ENCODE assay signal across 10 cellular contexts in genomic region chr13:100491164-100491847, GRCh38.
A peak's percentile ranks its signal among the peaks of the same experiment; 100 is the strongest.
DNase-seq lines count a peak whose midpoint lies in the region; ATAC-seq and TF ChIP-seq lines count a peak whose summit lies in the region.
"Had no signal": no experiment of that assay in that cellular context is flagged by ENCODE, and none has a peak within 500 bp of the region (broad histone marks: within the 10 kb centered on the region; RNA-seq: fewer than 3 reads in every experiment).

No MANE protein-coding gene starts in this region.

- H3K27ac ChIP-seq in suprapubic skin = no peak overlapping the region

- TF ChIP-seq EP300 in suprapubic skin (IDR thresholded peaks at IDR 0.05) = no peak

- TF ChIP-seq CTCF in suprapubic skin (IDR thresholded peaks at IDR 0.05) = no peak

- H3K36me3 ChIP-seq in suprapubic skin = no peaks in the 10 kb centered on the region

- H3K4me3 ChIP-seq in suprapubic skin = no peak overlapping the region
- H3K4me3 ChIP-seq: mucosa of descending colon had no signal

- TF ChIP-seq POLR2A in suprapubic skin (IDR thresholded peaks at IDR 0.05) = no peak

- WGBS in suprapubic skin = 76% methylated on average over 8 of the region's 8 CpGs

- peaks cover 7% of the 10 kb centered on the region for H3K4me1 ChIP-seq in suprapubic skin

- DNase-seq in AG20443 (ENCODE audit: low spot score) = peak; percentile 23
- peak; percentile 85 for DNase-seq in MV-4-11 (lab: John Stamatoyannopoulos, UW)
- peak; percentile 70 for DNase-seq in dermis blood vessel endothelial cell
- peak; percentile 55 to 79 for DNase-seq in lung microvascular endothelial cell (ENCODE audit: low read depth in 2 of 2)
- DNase-seq in KG1 (lab: John Stamatoyannopoulos, UW) = no peak
- DNase-seq in inferior parietal cortex (ENCODE audit: extremely low spot score) = no peak
- no peak for DNase-seq in suprapubic skin (ENCODE audit: low spot score in 2 of 2)
- DNase-seq: effector CD8-positive, alpha-beta T cell; mucosa of descending colon had no signal

- no peak for ATAC-seq in GM19395 (IDR thresholded peaks at IDR 0.05; ENCODE audit: unreplicated experiment)

- no peaks in the 10 kb centered on the region for H3K27me3 ChIP-seq in suprapubic skin

- no peaks in the 10 kb centered on the region for H3K9me3 ChIP-seq in suprapubic skin
- H3K9me3 ChIP-seq: mucosa of descending colon had no signal

Comparison
In these comparisons a context has a peak if more than half of its experiments do, and no peak if none do; other contexts are left out.
1. DNase-seq: peak in AG20443 (single experiment), MV-4-11 (single experiment), dermis blood vessel endothelial cell (single experiment) and lung microvascular endothelial cell (2 of 2); none in KG1 (single experiment), inferior parietal cortex (single experiment) and suprapubic skin (0 of 2).